1 cellular context compared by ENCODE assay signal in genomic region chr7:44145419-44145968, GRCh38.
TF ChIP-seq lines count a peak whose summit lies in the region.

No MANE protein-coding gene starts in this region.

TF ChIP-seq in WTC11, 78 proteins besides CTCF, POLR2A, EP300 and RAD21 (continued from another document and continues in another):
- TF ChIP-seq ATF1 (CRISPR knock-in tag; IDR thresholded peaks at IDR 0.05) (peak; percentile 68), AFF4 (CRISPR knock-in tag; IDR thresholded peaks at IDR 0.05; ENCODE audit: borderline replicate concordance) (peak; percentile 95; the same call in 1 of the 2 replicates), MXD4 (CRISPR knock-in tag; IDR thresholded peaks at IDR 0.05; ENCODE audit: borderline replicate concordance) (no peak), FOXP1 (CRISPR knock-in tag; IDR thresholded peaks at IDR 0.05; ENCODE audit: borderline replicate concordance) (peak; percentile 100), ESRRA (CRISPR knock-in tag; IDR thresholded peaks at IDR 0.05; ENCODE audit: borderline replicate concordance) (peak; percentile 98), NFE2L1 (CRISPR knock-in tag; IDR thresholded peaks at IDR 0.05) (peak; percentile 99), PREB (CRISPR knock-in tag; IDR thresholded peaks at IDR 0.05; ENCODE audit: borderline replicate concordance) (peak; percentile 59; the same call in 1 of the 2 replicates), IRF1 (CRISPR knock-in tag; IDR thresholded peaks at IDR 0.05) (peak; percentile 99), NR2C2 (CRISPR knock-in tag; IDR thresholded peaks at IDR 0.05) (peak; percentile 91), ZNF281 (CRISPR knock-in tag; IDR thresholded peaks at IDR 0.05) (peak; percentile 97), STAT6 (CRISPR knock-in tag; conservative IDR thresholded peaks at IDR 0.05; ENCODE audit: low read depth) (0 out of 2 replicates have a peak, but pooled peaks have one; percentile 32), ETV6 (CRISPR knock-in tag; IDR thresholded peaks at IDR 0.05) (peak; percentile 99), CREB1 (CRISPR knock-in tag; IDR thresholded peaks at IDR 0.05) (peak; percentile 98), ZNF423 (CRISPR knock-in tag; IDR thresholded peaks at IDR 0.05) (no peak), NR1H2 (CRISPR knock-in tag; IDR thresholded peaks at IDR 0.05) (peak; percentile 94), ATF3 (CRISPR knock-in tag; conservative IDR thresholded peaks at IDR 0.05) (peak; percentile 96), PRRX2 (CRISPR knock-in tag; IDR thresholded peaks at IDR 0.05) (no peak), RORB (CRISPR knock-in tag; IDR thresholded peaks at IDR 0.05) (no peak), HMGXB4 (CRISPR knock-in tag; IDR thresholded peaks at IDR 0.05) (peak; percentile 78), ZNF512 (CRISPR knock-in tag; IDR thresholded peaks at IDR 0.05; ENCODE audit: borderline replicate concordance) (0 out of 2 replicates have a peak, but pooled peaks have one; percentile 75), FOXP4 (CRISPR knock-in tag; IDR thresholded peaks at IDR 0.05) (peak; percentile 100), ZNF121 (CRISPR knock-in tag; IDR thresholded peaks at IDR 0.05) (peak; percentile 79), ZNF317 (CRISPR knock-in tag; IDR thresholded peaks at IDR 0.05; ENCODE audit: borderline replicate concordance, low read depth) (peak; percentile 65), JUN (CRISPR knock-in tag; IDR thresholded peaks at IDR 0.05) (peak; percentile 99), TEAD1 (CRISPR knock-in tag; IDR thresholded peaks at IDR 0.05) (peak; percentile 100), RELA (CRISPR knock-in tag; IDR thresholded peaks at IDR 0.05; ENCODE audit: borderline replicate concordance) (peak; percentile 99), CBFB (CRISPR knock-in tag; IDR thresholded peaks at IDR 0.05; ENCODE audit: low read depth) (peak; percentile 55; the same call in 1 of the 2 replicates), GABPB1 (CRISPR knock-in tag; IDR thresholded peaks at IDR 0.05) (no peak), TP53 (CRISPR knock-in tag; IDR thresholded peaks at IDR 0.05) (peak; percentile 99), E2F4 (CRISPR knock-in tag; IDR thresholded peaks at IDR 0.05; ENCODE audit: borderline replicate concordance, low read depth) (peak; percentile 97), IRF2 (CRISPR knock-in tag; IDR thresholded peaks at IDR 0.05; ENCODE audit: borderline replicate concordance, low read depth) (peak; percentile 93), USF1 (CRISPR knock-in tag; IDR thresholded peaks at IDR 0.05) (peak; percentile 88), USF2 (CRISPR knock-in tag; IDR thresholded peaks at IDR 0.05) (no peak), JAZF1 (CRISPR knock-in tag; IDR thresholded peaks at IDR 0.05) (no peak), ZBTB43 (CRISPR knock-in tag; IDR thresholded peaks at IDR 0.05) (peak; percentile 99)
